Comparison of ENCODE assay signal across 7 cellular contexts in genomic region chr21:35711213-35711612, GRCh38.
"Had no signal": no experiment of that assay in that cellular context is flagged by ENCODE, and none has a peak within 500 bp of the region (broad histone marks: within the 10 kb centered on the region; RNA-seq: fewer than 3 reads in every experiment).

No MANE protein-coding gene starts in this region.

- H3K4me3 ChIP-seq: GM23338, K562 had no signal

- ATAC-seq: GM23338, HCT116, K562 had no signal

- H2AFZ ChIP-seq: GM23338 had no signal

- H3K4me2 ChIP-seq: GM23338 had no signal

- DNase-seq: H9, HFFc6, IMR-90, KG1 had no signal
